In genomic region chr5:172147857-172148256, GRCh38 we compare ENCODE assay signal across 19 cellular contexts. TPM values are rescaled to one million over a fixed set of nuclear protein-coding genes. Genes with fewer than 3 reads are reported as not detected.
A peak's percentile ranks its signal among the peaks of the same experiment; 100 is the strongest.
DNase-seq lines count a peak whose midpoint lies in the region; ATAC-seq and TF ChIP-seq lines count a peak whose summit lies in the region.
"Had no signal": no experiment of that assay in that cellular context is flagged by ENCODE, and none has a peak within 500 bp of the region (broad histone marks: within the 10 kb centered on the region; RNA-seq: fewer than 3 reads in every experiment).

No MANE protein-coding gene starts in this region.

- peaks cover 91% of the 10 kb centered on the region for H3K4me1 Mint-ChIP-seq in CD4-positive, alpha-beta T cell (ENCODE audit: low read depth)
- H3K4me1 Mint-ChIP-seq in IgD-negative memory B cell (peaks cover 31 to 48% (median 46%) of the 10 kb centered on the region in 3 donors), chondrocyte (ENCODE audit: low read depth) (peaks cover 30% of the 10 kb centered on the region), natural killer cell (peaks cover 84 to 93% of the 10 kb centered on the region in 2 donors)

- no peak for TF ChIP-seq CTCF in CD4-positive, alpha-beta T cell (IDR thresholded peaks at IDR 0.05)
- TF ChIP-seq CTCF in chondrocyte (IDR thresholded peaks at IDR 0.05) (no peak), natural killer cell (IDR thresholded peaks at IDR 0.05) (no peak)

- H3K4me3 Mint-ChIP-seq in CD4-positive, alpha-beta T cell, result no peak overlapping the region
- H3K4me3 Mint-ChIP-seq in IgD-negative memory B cell (no peak overlapping the region), chondrocyte (ENCODE audit: unreplicated experiment) (no peak overlapping the region), natural killer cell (peak overlapping the region; percentile 72)
- H3K4me3 Mint-ChIP-seq: brain had no signal

- no peaks in the 10 kb centered on the region for H3K27me3 ChIP-seq in CD4-positive, alpha-beta T cell (ENCODE audit: control insufficient read depth, insufficient read depth, low read length)
- H3K27me3 ChIP-seq: SJCRH30, thyroid gland had no signal

- peak overlapping the region; percentile 33 for H3K27ac ChIP-seq in CD4-positive, alpha-beta T cell (ENCODE audit: low read depth, low read length)
- H3K27ac ChIP-seq: SJCRH30, thyroid gland had no signal

- no peaks in the 10 kb centered on the region for H3K9me3 ChIP-seq in CD4-positive, alpha-beta T cell (ENCODE audit: control insufficient read depth, low read length)
- H3K9me3 ChIP-seq: SJCRH30, thyroid gland had no signal

- ATAC-seq in CD4-positive, alpha-beta T cell (ENCODE audit: poor library complexity), result no peak
- ATAC-seq in natural killer cell, result peak; percentile 46 to 59 (median 57)
- ATAC-seq in GM21390 (IDR thresholded peaks at IDR 0.05; ENCODE audit: unreplicated experiment), result no peak
- ATAC-seq in HG02759 (IDR thresholded peaks at IDR 0.05; ENCODE audit: unreplicated experiment), result no peak

- CTCF ChIA-PET in CD4-positive, alpha-beta T cell (lab: Charles Lee), result no interaction called here

- H3K27ac Mint-ChIP-seq in CD4-positive, alpha-beta T cell, result peak overlapping the region; percentile 87
- peak overlapping the region; percentile 39 to 79 (median 67) for H3K27ac Mint-ChIP-seq in IgD-negative memory B cell
- H3K27ac Mint-ChIP-seq in chondrocyte (ENCODE audit: unreplicated experiment), result peak overlapping the region; percentile 27
- H3K27ac Mint-ChIP-seq in natural killer cell, result peak overlapping the region; percentile 97 to 98

- no peaks in the 10 kb centered on the region for H3K27me3 Mint-ChIP-seq in CD4-positive, alpha-beta T cell
- H3K27me3 Mint-ChIP-seq in IgD-negative memory B cell, result no peaks in the 10 kb centered on the region
- H3K27me3 Mint-ChIP-seq in chondrocyte (ENCODE audit: low read depth), result no peaks in the 10 kb centered on the region
- H3K27me3 Mint-ChIP-seq in natural killer cell (ENCODE audit: low read depth in 2 of 2), result no peaks in the 10 kb centered on the region
- H3K27me3 Mint-ChIP-seq: brain had no signal

- intact Hi-C loops in CD4-positive, alpha-beta T cell (cut with DNase I, micrococcal nuclease), result no loop called here
- intact Hi-C loops in natural killer cell (cut with micrococcal nuclease), result loop anchor here (2.0 kb wide), 2 partner anchors 15 to 37 kb away; no protein-coding TSS in a partner anchor

- no peaks in the 10 kb centered on the region for H3K9me3 Mint-ChIP-seq in CD4-positive, alpha-beta T cell
- no peaks in the 10 kb centered on the region for H3K9me3 Mint-ChIP-seq in IgD-negative memory B cell
- no peaks in the 10 kb centered on the region for H3K9me3 Mint-ChIP-seq in chondrocyte (ENCODE audit: low read depth)
- H3K9me3 Mint-ChIP-seq in natural killer cell, result no peaks in the 10 kb centered on the region

- no peak for DNase-seq in CD4-positive, alpha-beta T cell
- DNase-seq in chondrocyte (ENCODE audit: low spot score), result no peak
- DNase-seq in natural killer cell, result peak; percentile 41
- no peak for DNase-seq in SIG-M5 (lab: John Stamatoyannopoulos, UW)
- DNase-seq in NAMALWA (ENCODE audit: low spot score), result no peak
- DNase-seq: activated CD4-positive, alpha-beta T cell treated with anti-CD3 and anti-CD28 coated beads for 4 hours; C1 segment of cervical spinal cord; DND-41; NCI-H1436; NCI-H2227 treated with DMSO at 0.1 percent for 48 hours; retina; SJCRH30; stimulated activated CD4-positive, alpha-beta T cell treated with anti-CD3 and anti-CD28 coated beads, Interleukin-1b, Interleukin-23, amount 100 ng/mL, for 48 hours; thyroid gland had no signal

- POLR2A ChIA-PET in CD4-positive, alpha-beta T cell (lab: Charles Lee), result no interaction called here

- H3K36me3 Mint-ChIP-seq in CD4-positive, alpha-beta T cell (ENCODE audit: low read depth), result peaks cover 88% of the 10 kb centered on the region
- H3K36me3 Mint-ChIP-seq in IgD-negative memory B cell, result no peaks in the 10 kb centered on the region
- H3K36me3 Mint-ChIP-seq in chondrocyte (ENCODE audit: low read depth), result peaks cover 10% of the 10 kb centered on the region
- no peaks in the 10 kb centered on the region for H3K36me3 Mint-ChIP-seq in natural killer cell

RNA-seq across cellular contexts. Expression of gene STK10, which starts 40.2 kb away (rescaled TPM):
- 100 to 1,000 TPM; 211 to 229 TPM for total RNA-seq in CD4-positive, alpha-beta T cell
- 87.9 TPM for polyA plus RNA-seq in IgD-negative memory B cell
- 32.9 to 52.7 TPM (median 45.9 TPM) in 3 replicates for total RNA-seq in chondrocyte
- 100 to 1,000 TPM; 705 to 879 (median 783) TPM for total RNA-seq in natural killer cell

RNA-seq across cellular contexts. Expression of gene EFCAB9, which starts 46.1 kb away (rescaled TPM):
- total RNA-seq in CD4-positive, alpha-beta T cell, result not detected
- polyA plus RNA-seq in IgD-negative memory B cell, result not detected
- not detected in 3 replicates for total RNA-seq in chondrocyte
- not detected for total RNA-seq in natural killer cell
- total RNA-seq: lower leg skin, SJCRH30, thyroid gland had no signal

Comparison
In these comparisons a context has a peak if more than half of its experiments do, and no peak if none do; other contexts are left out.
1. ATAC-seq: peak in natural killer cell (3 of 3); none in CD4-positive, alpha-beta T cell (single experiment), GM21390 (single experiment) and HG02759 (single experiment).
2. H3K27ac Mint-ChIP-seq: peak in every context shown above with its lines; median percentile 98 in natural killer cell; 87 in CD4-positive, alpha-beta T cell; 67 in IgD-negative memory B cell; 27 in chondrocyte.